ENCODE assay signal across 9 cellular contexts in genomic region chr3:194691481-194692281, GRCh38.
A peak's percentile ranks its signal among the peaks of the same experiment; 100 is the strongest.
DNase-seq lines count a peak whose midpoint lies in the region; ATAC-seq, FAIRE-seq and TF ChIP-seq lines count a peak whose summit lies in the region.
"Had no signal": no experiment of that assay in that cellular context is flagged by ENCODE, and none has a peak within 500 bp of the region (broad histone marks: within the 10 kb centered on the region; RNA-seq: fewer than 3 reads in every experiment).

No MANE protein-coding gene starts in this region.

- H3K36me3 ChIP-seq in parathyroid adenoma (ENCODE audit: control insufficient read depth, insufficient read depth, low read length), result no peaks in the 10 kb centered on the region
- no peaks in the 10 kb centered on the region for H3K36me3 ChIP-seq in MM.1S (replicated peaks; ENCODE audit: insufficient read depth, low read length)

- TF ChIP-seq CTCF in parathyroid adenoma (IDR thresholded peaks at IDR 0.05) (no peak), MM.1S (IDR thresholded peaks at IDR 0.05; ENCODE audit: low read length) (no peak), D721Med (IDR thresholded peaks at IDR 0.05; ENCODE audit: insufficient read depth, missing control alignments) (no peak)

- H3K9ac ChIP-seq in parathyroid adenoma (no peak overlapping the region), MM.1S (ENCODE audit: low read length) (no peak overlapping the region)

- H3K27ac ChIP-seq in parathyroid adenoma (peak overlapping the region; percentile 38), MM.1S (ENCODE audit: low read length) (no peak overlapping the region)

- H2AFZ ChIP-seq in parathyroid adenoma (peak overlapping the region; percentile 17), MM.1S (ENCODE audit: low read length) (no peak overlapping the region)

- peak; percentile 75 to 76 for DNase-seq in NCI-H526 (lab: John Stamatoyannopoulos, UW)
- DNase-seq in activated CD8-positive, alpha-beta memory T cell treated with anti-CD3 and anti-CD28 coated beads for 24 hours, result no peak
- DNase-seq in MM.1S, result no peak
- no peak for DNase-seq in activated gamma-delta T cell treated with Interleukin-2 at 50 U/mL for 16 hours
- DNase-seq in D721Med (ENCODE audit: insufficient read length, low spot score), result no peak

- no peaks in the 10 kb centered on the region for H4K20me1 ChIP-seq in MM.1S (ENCODE audit: insufficient read depth, low read length)

- H3K9me2 ChIP-seq in MM.1S (replicated peaks; ENCODE audit: insufficient read depth, low read length), result no peaks in the 10 kb centered on the region

- H3K4me1 ChIP-seq in parathyroid adenoma, result peaks cover 19% of the 10 kb centered on the region
- peaks cover 8% of the 10 kb centered on the region for H3K4me1 ChIP-seq in MM.1S (ENCODE audit: low read length)

- H3K27me3 ChIP-seq in parathyroid adenoma (ENCODE audit: control insufficient read depth, insufficient read depth, low read length) (no peaks in the 10 kb centered on the region), MM.1S (replicated peaks; ENCODE audit: insufficient read depth, low read length) (peaks cover 16% of the 10 kb centered on the region; the same call in 1 of the 2 replicates)

- H3K79me2 ChIP-seq in parathyroid adenoma (no peaks in the 10 kb centered on the region), MM.1S (ENCODE audit: low read length) (no peaks in the 10 kb centered on the region)

- H3K4me3 ChIP-seq in parathyroid adenoma (ENCODE audit: low read depth, low read length), result peak overlapping the region; percentile 11
- H3K4me3 ChIP-seq in MM.1S (ENCODE audit: low read length), result no peak overlapping the region

- peak overlapping the region; percentile 55 for H3K4me2 ChIP-seq in parathyroid adenoma (ENCODE audit: low read length)
- H3K4me2 ChIP-seq in MM.1S (ENCODE audit: low read depth, low read length), result no peak overlapping the region

- ATAC-seq in GM18873 (IDR thresholded peaks at IDR 0.05; ENCODE audit: low FRiP score, unreplicated experiment) (peak; percentile 67), HG02943 (IDR thresholded peaks at IDR 0.05; ENCODE audit: low read depth, unreplicated experiment) (peak; percentile 53)

- no peak for FAIRE-seq in D721Med (lab: Jason Lieb, UNC)
- FAIRE-seq: astrocyte had no signal

- no peaks in the 10 kb centered on the region for H3F3A ChIP-seq in MM.1S (ENCODE audit: insufficient read depth, low read length)

- H3K9me3 ChIP-seq in parathyroid adenoma (ENCODE audit: control insufficient read depth, low read length), result no peaks in the 10 kb centered on the region
- H3K9me3 ChIP-seq in MM.1S (replicated peaks; ENCODE audit: insufficient read depth, low read length), result no peaks in the 10 kb centered on the region

Comparison
In these comparisons a context has a peak if more than half of its experiments do, and no peak if none do; other contexts are left out.
1. DNase-seq: peak in NCI-H526 (2 of 2); none in activated CD8-positive, alpha-beta memory T cell treated with anti-CD3 and anti-CD28 coated beads for 24 hours (single experiment), MM.1S (single experiment), activated gamma-delta T cell treated with Interleukin-2 at 50 U/mL for 16 hours (single experiment) and D721Med (single experiment).